Comparison of ENCODE assay signal across 29 cellular contexts in genomic region chr12:59940676-59941342, GRCh38.
DNase-seq lines count a peak whose midpoint lies in the region; ATAC-seq, FAIRE-seq and TF ChIP-seq lines count a peak whose summit lies in the region.
"Had no signal": no experiment of that assay in that cellular context is flagged by ENCODE, and none has a peak within 500 bp of the region (broad histone marks: within the 10 kb centered on the region; RNA-seq: fewer than 3 reads in every experiment).

No MANE protein-coding gene starts in this region.

- no peaks in the 10 kb centered on the region for H3K79me1 ChIP-seq in H9 (ENCODE audit: insufficient read depth, low read depth, low read length, poor library complexity, severe bottlenecking)

- no peak overlapping the region for H2BK15ac ChIP-seq in H9 (ENCODE audit: low read depth, low read length)

- no peak overlapping the region for H3K14ac ChIP-seq in H9 (ENCODE audit: insufficient read depth, low read length)

- no peak overlapping the region for H4K5ac ChIP-seq in H9 (ENCODE audit: insufficient read length, low read depth, low read length)

- no peak overlapping the region for H4K8ac ChIP-seq in H9 (replicated peaks; ENCODE audit: insufficient read length, low read depth, low read length)

- H3K23ac ChIP-seq in H9 (ENCODE audit: insufficient read length, low read depth, low read length): no peak overlapping the region

- H3K79me2 ChIP-seq in astrocyte (ENCODE audit: insufficient read depth, low read length) (no peaks in the 10 kb centered on the region), H9 (ENCODE audit: insufficient read depth, low read length) (no peaks in the 10 kb centered on the region)

- H3K9me3 ChIP-seq in A549 (no peaks in the 10 kb centered on the region), astrocyte (ENCODE audit: insufficient read depth, low read depth, low read length) (no peaks in the 10 kb centered on the region), H9 (ENCODE audit: control insufficient read depth, low read depth, low read length) (no peaks in the 10 kb centered on the region)

- no peak for FAIRE-seq in A549 (lab: Jason Lieb, UNC)
- FAIRE-seq in astrocyte (lab: Jason Lieb, UNC): no peak
- FAIRE-seq: GM18507 had no signal

- no peak overlapping the region for H2BK120ac ChIP-seq in H9 (ENCODE audit: low read depth, low read length, poor library complexity, severe bottlenecking)

- H3K4me2 ChIP-seq in A549 (peak overlapping the region; percentile 34), astrocyte (ENCODE audit: low read length) (peak overlapping the region; percentile 4), H9 (ENCODE audit: insufficient read depth, insufficient read length, low read length) (no peak overlapping the region)

- TF ChIP-seq CTCF in A549 (IDR thresholded peaks at IDR 0.05): no peak
- TF ChIP-seq CTCF in astrocyte (IDR thresholded peaks at IDR 0.05; ENCODE audit: insufficient read depth, low read depth, low read length): no peak
- no peak for TF ChIP-seq CTCF in H9 (conservative IDR thresholded peaks at IDR 0.05)
- no peak for TF ChIP-seq CTCF in lower leg skin (IDR thresholded peaks at IDR 0.05)

- H4K91ac ChIP-seq in H9 (ENCODE audit: insufficient read length, low read depth, low read length): no peak overlapping the region

- H3K4me1 Mint-ChIP-seq in astrocyte (ENCODE audit: low read depth, unreplicated experiment) (peaks cover 28% of the 10 kb centered on the region), H9 (peaks cover 12 to 13% of the 10 kb centered on the region in 2 experiments)
- H3K4me1 Mint-ChIP-seq in activated CD8-positive, alpha-beta memory T cell treated with anti-CD3 and anti-CD28 coated beads, Interleukin-2, amount 10 ng/mL, durations not matched to agents 7 days and 5 days: no peaks in the 10 kb centered on the region
- H3K4me1 Mint-ChIP-seq: memory B cell; naive B cell; stimulated activated memory B cell treated with anti-CD40 and anti-IgM and Interleukin-4, amounts not matched to agents 10 μg/mL and 1 μg/mL and 100 μg/mL, for 72 hours had no signal

- no peak overlapping the region for H2BK20ac ChIP-seq in H9 (ENCODE audit: low read depth, low read length, poor library complexity, severe bottlenecking)

- H3K9ac ChIP-seq in astrocyte (ENCODE audit: low read length) (no peak overlapping the region), H9 (ENCODE audit: extremely low read depth, insufficient read length, low read length) (no peak overlapping the region)

- CTCF ChIA-PET in A549 (lab: Yijun Ruan, JAX): no interaction called here
- CTCF ChIA-PET in activated CD8-positive, alpha-beta memory T cell treated with anti-CD3 and anti-CD28 coated beads, Interleukin-2, amount 10 ng/mL, durations not matched to agents 7 days and 5 days (lab: Charles Lee): no interaction called here

- intact Hi-C loops in lower leg skin (cut with DNase I; ENCODE audit: low total_unique reads) (no loop called here), Right ventricle myocardium superior (cut with DNase I) (no loop called here)

- H2BK12ac ChIP-seq in H9 (ENCODE audit: insufficient read length, low read depth, low read length): no peak overlapping the region

- POLR2A ChIA-PET in A549 (lab: Yijun Ruan, JAX): no interaction called here

- TF ChIP-seq EP300 in A549 (IDR thresholded peaks at IDR 0.05): no peak

- 4% methylated on average over 3 of the region's 3 CpGs for WGBS in A549 (ENCODE audit: missing lambda C conversion rate)
- WGBS in H9 (ENCODE audit: extremely low coverage, insufficient read length, low lambda C conversion rate): no CpG with 5 or more reads among the region's 3 CpGs
- 33 to 34% methylated on average over 3 of the region's 3 CpGs for WGBS in lower leg skin, 2 donors

- TF ChIP-seq RAD21 in A549 (conservative IDR thresholded peaks at IDR 0.05 in 1 of 2, IDR thresholded peaks at IDR 0.05 in 1 of 2): no peak

- H3K4me3 ChIP-seq in A549: no peak overlapping the region
- H3K4me3 ChIP-seq in astrocyte (ENCODE audit: insufficient read depth, low read depth, low read length): no peak overlapping the region
- H3K4me3 ChIP-seq in lower leg skin (ENCODE audit: low read depth, poor library complexity, severe bottlenecking): no peak overlapping the region
- H3K4me3 ChIP-seq: spleen had no signal

- H3K27ac Mint-ChIP-seq in astrocyte (ENCODE audit: unreplicated experiment): peak overlapping the region; percentile 95
- H3K27ac Mint-ChIP-seq in H9: no peak overlapping the region
- no peak overlapping the region for H3K27ac Mint-ChIP-seq in activated CD8-positive, alpha-beta memory T cell treated with anti-CD3 and anti-CD28 coated beads, Interleukin-2, amount 10 ng/mL, durations not matched to agents 7 days and 5 days
- H3K27ac Mint-ChIP-seq: activated naive CD4-positive, alpha-beta T cell treated with anti-CD3 and anti-CD28 coated beads for 36 hours; memory B cell; naive B cell; stimulated activated memory B cell treated with anti-CD40 and anti-IgM and Interleukin-4, amounts not matched to agents 10 μg/mL and 1 μg/mL and 100 μg/mL, for 72 hours; T-helper 1 cell treated with Interleukin-12 subunit alpha and Interleukin-12 subunit beta and Interleukin-4 antibody, amounts not matched to agents 30 μg/mL and 1 μg/mL, for 36 hours had no signal

- no peak overlapping the region for H3T11ph ChIP-seq in H9 (ENCODE audit: low read length)

- H3K4ac ChIP-seq in H9 (ENCODE audit: low read depth, low read length): no peak overlapping the region

- H3K36me3 ChIP-seq in astrocyte (ENCODE audit: insufficient read depth, low read length): no peaks in the 10 kb centered on the region
- H3K36me3 ChIP-seq: spleen had no signal

- no peak overlapping the region for H3K56ac ChIP-seq in H9 (ENCODE audit: insufficient read length, low read depth, low read length)

- H4K20me1 ChIP-seq in astrocyte (ENCODE audit: insufficient read depth, low read length) (no peaks in the 10 kb centered on the region), H9 (ENCODE audit: control insufficient read depth, insufficient read depth, insufficient read length) (no peaks in the 10 kb centered on the region)

- H2BK5ac ChIP-seq in H9 (ENCODE audit: insufficient read length, low read length): no peak overlapping the region

- H3K4me1 ChIP-seq in A549 (peaks cover 19% of the 10 kb centered on the region; the same call in 2 of the 3 replicates), astrocyte (ENCODE audit: insufficient read depth, low read length) (no peaks in the 10 kb centered on the region), H9 (ENCODE audit: insufficient read depth, low read length) (no peaks in the 10 kb centered on the region; the same call in 1 of the 2 replicates)
- H3K4me1 ChIP-seq: spleen had no signal

- ATAC-seq in A549: peak in 1 of 2 experiments; percentile 60; a peak in 2 of 6 replicates
- no peak for ATAC-seq in activated CD8-positive, alpha-beta memory T cell treated with anti-CD3 and anti-CD28 coated beads, Interleukin-2, amount 10 ng/mL, durations not matched to agents 7 days and 5 days
- ATAC-seq in Right ventricle myocardium superior (ENCODE audit: poor library complexity): no peak
- ATAC-seq: left cardiac atrium; stimulated activated memory B cell treated with anti-CD40 and anti-IgM and Interleukin-4, amounts not matched to agents 10 μg/mL and 1 μg/mL and 100 μg/mL, for 72 hours had no signal

- no peak overlapping the region for H3K18ac ChIP-seq in H9 (ENCODE audit: insufficient read length, low read depth, low read length)

- H3K27me3 ChIP-seq in astrocyte (ENCODE audit: insufficient read depth, low read length): no peaks in the 10 kb centered on the region
- H3K27me3 ChIP-seq in H9 (ENCODE audit: insufficient read depth, low read length): peaks cover 3% of the 10 kb centered on the region; the same call in 1 of the 2 replicates
- H3K27me3 ChIP-seq: spleen had no signal

- H3K4me3 Mint-ChIP-seq in astrocyte (ENCODE audit: unreplicated experiment): no peak overlapping the region
- H3K4me3 Mint-ChIP-seq in H9: no peak overlapping the region
- no peak overlapping the region for H3K4me3 Mint-ChIP-seq in activated CD8-positive, alpha-beta memory T cell treated with anti-CD3 and anti-CD28 coated beads, Interleukin-2, amount 10 ng/mL, durations not matched to agents 7 days and 5 days
- H3K4me3 Mint-ChIP-seq: activated naive CD4-positive, alpha-beta T cell treated with anti-CD3 and anti-CD28 coated beads for 36 hours; memory B cell; naive B cell; stimulated activated memory B cell treated with anti-CD40 and anti-IgM and Interleukin-4, amounts not matched to agents 10 μg/mL and 1 μg/mL and 100 μg/mL, for 72 hours; T-helper 1 cell treated with Interleukin-12 subunit alpha and Interleukin-12 subunit beta and Interleukin-4 antibody, amounts not matched to agents 30 μg/mL and 1 μg/mL, for 36 hours had no signal

- no peak overlapping the region for H3K27ac ChIP-seq in A549
- H3K27ac ChIP-seq in astrocyte (ENCODE audit: low read depth, low read length): no peak overlapping the region
- H3K27ac ChIP-seq in H9 (ENCODE audit: insufficient read length, low read depth, low read length): no peak overlapping the region
- H3K27ac ChIP-seq: spleen, VCaP had no signal

- no peak overlapping the region for H2AK5ac ChIP-seq in H9 (ENCODE audit: insufficient read length, low read length)

- H2AFZ ChIP-seq in astrocyte (ENCODE audit: low read depth, low read length) (no peak overlapping the region), H9 (ENCODE audit: low read length) (no peak overlapping the region)

- H3K36me3 Mint-ChIP-seq in astrocyte (ENCODE audit: low read depth, unreplicated experiment) (no peaks in the 10 kb centered on the region), H9 (ENCODE audit: insufficient read depth in 1 of 3, low read depth in 3 of 3) (no peaks in the 10 kb centered on the region)
- no peaks in the 10 kb centered on the region for H3K36me3 Mint-ChIP-seq in activated CD8-positive, alpha-beta memory T cell treated with anti-CD3 and anti-CD28 coated beads, Interleukin-2, amount 10 ng/mL, durations not matched to agents 7 days and 5 days
- H3K36me3 Mint-ChIP-seq: memory B cell; naive B cell; stimulated activated memory B cell treated with anti-CD40 and anti-IgM and Interleukin-4, amounts not matched to agents 10 μg/mL and 1 μg/mL and 100 μg/mL, for 72 hours had no signal

- no peak for TF ChIP-seq POLR2A in A549 (IDR thresholded peaks at IDR 0.05; ENCODE audit: low read length)
- no peak for TF ChIP-seq POLR2A in lower leg skin (IDR thresholded peaks at IDR 0.05)

- H3K9me3 Mint-ChIP-seq in astrocyte (ENCODE audit: unreplicated experiment) (no peaks in the 10 kb centered on the region), H9 (no peaks in the 10 kb centered on the region)
- H3K9me3 Mint-ChIP-seq in activated CD8-positive, alpha-beta memory T cell treated with anti-CD3 and anti-CD28 coated beads, Interleukin-2, amount 10 ng/mL, durations not matched to agents 7 days and 5 days (ENCODE audit: low read depth): peaks cover 2% of the 10 kb centered on the region
- H3K9me3 Mint-ChIP-seq: activated naive CD4-positive, alpha-beta T cell treated with anti-CD3 and anti-CD28 coated beads for 36 hours; stimulated activated memory B cell treated with anti-CD40 and anti-IgM and Interleukin-4, amounts not matched to agents 10 μg/mL and 1 μg/mL and 100 μg/mL, for 72 hours; T-helper 1 cell treated with Interleukin-12 subunit alpha and Interleukin-12 subunit beta and Interleukin-4 antibody, amounts not matched to agents 30 μg/mL and 1 μg/mL, for 36 hours had no signal

- no peaks in the 10 kb centered on the region for H3K27me3 Mint-ChIP-seq in astrocyte (ENCODE audit: low read depth, unreplicated experiment)
- H3K27me3 Mint-ChIP-seq in H9 (ENCODE audit: low read depth): no peaks in the 10 kb centered on the region; the same call in 1 of the 2 replicates
- H3K27me3 Mint-ChIP-seq in activated CD8-positive, alpha-beta memory T cell treated with anti-CD3 and anti-CD28 coated beads, Interleukin-2, amount 10 ng/mL, durations not matched to agents 7 days and 5 days: no peaks in the 10 kb centered on the region
- H3K27me3 Mint-ChIP-seq: memory B cell; naive B cell; stimulated activated memory B cell treated with anti-CD40 and anti-IgM and Interleukin-4, amounts not matched to agents 10 μg/mL and 1 μg/mL and 100 μg/mL, for 72 hours had no signal

- no peaks in the 10 kb centered on the region for H3K23me2 ChIP-seq in H9 (ENCODE audit: insufficient read length, low read depth, low read length, poor library complexity, severe bottlenecking)

- DNase-seq in A549 (ENCODE audit: low read depth in 1 of 2, low spot score in 1 of 2) (no peak), GM03348 (ENCODE audit: low spot score) (peak; percentile 6), astrocyte (ENCODE audit: low read depth) (no peak), kidney tubule cell (ENCODE audit: low spot score) (peak; percentile 23), H9 (no peak), lower leg skin (ENCODE audit: low spot score in 2 of 2) (no peak), Right ventricle myocardium superior (no peak)
- no peak for DNase-seq in activated CD8-positive, alpha-beta memory T cell treated with anti-CD3 and anti-CD28 coated beads, Interleukin-2, amount 10 ng/mL, durations not matched to agents 7 days and 5 days
- DNase-seq: activated CD4-positive, alpha-beta T cell treated with anti-CD3 and anti-CD28 coated beads for 48 hours; activated naive CD4-positive, alpha-beta T cell treated with anti-CD3 and anti-CD28 coated beads for 36 hours; amygdala; central memory CD4-positive, alpha-beta T cell; DMS 273 treated with DMSO at 0.1 percent for 48 hours; GF-D8; left cardiac atrium; naive B cell; NCI-H1048; NCI-H187; NCI-H2171 treated with DMSO at 0.1 percent for 48 hours; NCI-H526; nucleus accumbens; retina; spleen; stimulated activated CD4-positive, alpha-beta T cell treated with anti-CD3 and anti-CD28 coated beads, Interleukin-4, amount 100 ng/mL, for 1 hour had no signal

Comparison
In these comparisons a context has a peak if more than half of its experiments do, and no peak if none do; other contexts are left out.
1. DNase-seq: peak in GM03348 (single experiment) and kidney tubule cell (single experiment); none in A549 (0 of 2), astrocyte (single experiment), H9 (single experiment), activated CD8-positive, alpha-beta memory T cell treated with anti-CD3 and anti-CD28 coated beads, Interleukin-2, amount 10 ng/mL, durations not matched to agents 7 days and 5 days (single experiment), lower leg skin (0 of 2) and Right ventricle myocardium superior (single experiment).